In genomic region chr3:65883614-65884013, GRCh38 we compare ENCODE assay signal across 12 cellular contexts.
DNase-seq lines count a peak whose midpoint lies in the region; ATAC-seq, FAIRE-seq and TF ChIP-seq lines count a peak whose summit lies in the region.
"Had no signal": no experiment of that assay in that cellular context is flagged by ENCODE, and none has a peak within 500 bp of the region (broad histone marks: within the 10 kb centered on the region; RNA-seq: fewer than 3 reads in every experiment).

No MANE protein-coding gene starts in this region.

- DNase-seq in ELR (ENCODE audit: low read depth) (peak; percentile 19), NCI-H69 (lab: John Stamatoyannopoulos, UW) (peak; percentile 86), epithelial cell of esophagus (ENCODE audit: low read depth) (peak; percentile 32), pancreas (no peak), KBM-7 (no peak), brain microvascular endothelial cell (no peak), CD1c-positive myeloid dendritic cell (ENCODE audit: extremely low spot score) (no peak)
- DNase-seq: DMS 273 treated with DMSO at 0.1 percent for 48 hours, H9, hypothalamus, NCI-H2107 had no signal

- no peak overlapping the region for H3K4me3 ChIP-seq in epithelial cell of esophagus (ENCODE audit: low read length)
- H3K4me3 ChIP-seq in pancreas = no peak overlapping the region
- no peak overlapping the region for H3K4me3 ChIP-seq in brain microvascular endothelial cell (ENCODE audit: low read depth, low read length)

- H3K36me3 ChIP-seq in pancreas = no peaks in the 10 kb centered on the region
- no peaks in the 10 kb centered on the region for H3K36me3 ChIP-seq in brain microvascular endothelial cell (replicated peaks)

- in situ Hi-C loops in KBM-7 (cut with MboI; ENCODE audit: low pct_unique_long_range_greater_than_20kb, low sequenced_read_pairs) = no loop called here
- in situ Hi-C loops in brain microvascular endothelial cell (cut with HindIII; ENCODE audit: low pct_ligation_motif_present, low sequenced_read_pairs) = no loop called here

- WGBS in pancreas, 2 donors = 1 to 2% methylated on average over 3 of the region's 3 CpGs

- H3K4me1 ChIP-seq in pancreas = peaks cover 5 to 13% (median 7%) of the 10 kb centered on the region in 3 donors

- peak; percentile 20 for FAIRE-seq in pancreas (lab: Jason Lieb, UNC)

- H3K9me3 ChIP-seq in pancreas = no peaks in the 10 kb centered on the region

- intact Hi-C loops in pancreas (cut with DNase I) = no loop called here

- ATAC-seq in pancreas (peak; percentile 38 to 88 (median 80)), HG03045 (IDR thresholded peaks at IDR 0.05; ENCODE audit: unreplicated experiment) (no peak)

- H3K27me3 ChIP-seq in pancreas (no peaks in the 10 kb centered on the region), brain microvascular endothelial cell (replicated peaks) (no peaks in the 10 kb centered on the region)

- peak overlapping the region in 2 of 4 donors; percentile 8 to 51 for H3K27ac ChIP-seq in pancreas
- no peak overlapping the region for H3K27ac ChIP-seq in brain microvascular endothelial cell

- TF ChIP-seq CTCF in epithelial cell of esophagus (IDR thresholded peaks at IDR 0.05; ENCODE audit: insufficient read depth, low read depth, low read length, missing control alignments) = no peak
- TF ChIP-seq CTCF in pancreas (IDR thresholded peaks at IDR 0.05) = no peak
- no peak for TF ChIP-seq CTCF in brain microvascular endothelial cell (IDR thresholded peaks at IDR 0.05; ENCODE audit: low read depth, low read length, missing control alignments)

Comparison
In these comparisons a context has a peak if more than half of its experiments do, and no peak if none do; other contexts are left out.
1. DNase-seq: peak in ELR (single experiment), NCI-H69 (single experiment) and epithelial cell of esophagus (single experiment); none in pancreas (0 of 6), KBM-7 (single experiment), brain microvascular endothelial cell (single experiment) and CD1c-positive myeloid dendritic cell (single experiment).